Comparison of ENCODE assay signal across 8 cellular contexts in genomic region chr19:2274937-2275535, GRCh38. TPM values are rescaled to one million over a fixed set of nuclear protein-coding genes. Genes with fewer than 3 reads are reported as not detected.
DNase-seq lines count a peak whose midpoint lies in the region; ATAC-seq and TF ChIP-seq lines count a peak whose summit lies in the region.

No MANE protein-coding gene starts in this region.

- peak; percentile 85 for TF ChIP-seq CTCF in BE2C (IDR thresholded peaks at IDR 0.05; ENCODE audit: low read depth, low read length)
- TF ChIP-seq CTCF in GM12875 (IDR thresholded peaks at IDR 0.05; ENCODE audit: borderline replicate concordance, insufficient read depth, low read depth, low read length), result peak; percentile 59
- peak; percentile 32 to 67 (median 53) for TF ChIP-seq CTCF in heart left ventricle (IDR thresholded peaks at IDR 0.05)
- peak in 3 of 4 experiments; percentile 19 to 64 (median 57) for TF ChIP-seq CTCF in prostate gland (IDR thresholded peaks at IDR 0.05)

- H3K27ac ChIP-seq in heart left ventricle (peak overlapping the region in 8 of 12 donors; percentile 8 to 56 (median 24)), prostate gland (no peak overlapping the region)

- H3K36me3 ChIP-seq in BE2C (peaks cover 35% of the 10 kb centered on the region), adipocyte (ENCODE audit: control insufficient read depth, insufficient read depth, low read length, severe bottlenecking) (peaks cover 24% of the 10 kb centered on the region), heart left ventricle (peaks cover 0 to 45% (median 29%) of the 10 kb centered on the region in 9 donors), prostate gland (peaks cover 0 to 5% of the 10 kb centered on the region in 2 donors)

- peak; percentile 87 for DNase-seq in BE2C
- DNase-seq in NCI-H774 (lab: John Stamatoyannopoulos, UW), result peak; percentile 10
- DNase-seq in adipocyte (ENCODE audit: low read depth), result peak; percentile 78
- DNase-seq in heart left ventricle, result peak; percentile 66 to 79 (median 78)
- DNase-seq in prostate gland (ENCODE audit: low spot score), result no peak

- H3K4me1 ChIP-seq in BE2C (peaks cover 7% of the 10 kb centered on the region), adipocyte (ENCODE audit: control insufficient read depth, insufficient read depth, low read length) (peaks cover 34% of the 10 kb centered on the region), heart left ventricle (peaks cover 9 to 53% (median 41%) of the 10 kb centered on the region in 12 donors), prostate gland (replicated peaks) (peaks cover 19% of the 10 kb centered on the region)

- no peaks in the 10 kb centered on the region for H3K9me3 ChIP-seq in BE2C
- no peaks in the 10 kb centered on the region for H3K9me3 ChIP-seq in adipocyte (ENCODE audit: control insufficient read depth, low read length)
- no peaks in the 10 kb centered on the region for H3K9me3 ChIP-seq in heart left ventricle
- H3K9me3 ChIP-seq in prostate gland, result no peaks in the 10 kb centered on the region

- TF ChIP-seq POLR2A in heart left ventricle (IDR thresholded peaks at IDR 0.05) (no peak), prostate gland (IDR thresholded peaks at IDR 0.05) (no peak)

- intact Hi-C loops in heart left ventricle (cut with DNase I) (loop anchor here in 9 of 10 donors (1.0 to 10.0 kb wide), 13 partner anchors 38 to 123 kb away; partner anchors contain the start of genes PLEKHJ1 (in 3 of the 9), SF3A2 (in 3 of the 9), AP3D1 (in 2 of the 9) and DOT1L (in 2 of the 9)), prostate gland (cut with DNase I) (loop anchor here (5.0 kb wide), 4 partner anchors 42 to 178 kb away; partner anchors contain the start of genes DOT1L, IZUMO4 and MOB3A)

- ATAC-seq in heart left ventricle, result peak; percentile 33 to 58 (median 42)
- no peak for ATAC-seq in GM18511 (IDR thresholded peaks at IDR 0.05; ENCODE audit: unreplicated experiment)
- ATAC-seq in GM21737 (IDR thresholded peaks at IDR 0.05; ENCODE audit: unreplicated experiment), result no peak

- H3K4me3 ChIP-seq in BE2C (ENCODE audit: low read depth, low read length) (no peak overlapping the region), GM12875 (ENCODE audit: low read depth, low read length) (no peak overlapping the region), adipocyte (ENCODE audit: low read length) (peak overlapping the region; percentile 32), heart left ventricle (no peak overlapping the region), prostate gland (no peak overlapping the region)

- H3K9ac ChIP-seq in adipocyte (ENCODE audit: low read length), result peak overlapping the region; percentile 43

- 49 to 55% (median 54%) methylated on average over 14 to 16 of the region's 16 CpGs for WGBS in heart left ventricle, 4 donors
- 53% methylated on average over 16 of the region's 16 CpGs for WGBS in prostate gland

- H3K27me3 ChIP-seq in BE2C (no peaks in the 10 kb centered on the region), adipocyte (replicated peaks; ENCODE audit: control insufficient read depth, insufficient read depth, low read length) (no peaks in the 10 kb centered on the region), heart left ventricle (no peaks in the 10 kb centered on the region), prostate gland (replicated peaks; ENCODE audit: insufficient read depth) (no peaks in the 10 kb centered on the region)

RNA-seq across cellular contexts. Expression of gene PEAK3, which starts 6.9 kb away (rescaled TPM):
- 0.17 TPM for polyA plus RNA-seq in BE2C (2012; ENCODE audit: insufficient read depth, insufficient read length, low read depth)
- total RNA-seq in heart left ventricle (1 to 10 TPM in 2 of 9 donors, under 1 TPM in 7; 0.11 to 1.6 (median 0.48) TPM), prostate gland (under 1 TPM; 0.27 to 0.80 TPM)
- polyA plus RNA-seq in heart left ventricle, result under 1 TPM; 0.21 to 0.23 TPM

RNA-seq across cellular contexts. Expression of gene JSRP1, which starts 18.8 kb away (rescaled TPM):
- polyA plus RNA-seq in BE2C (2012; ENCODE audit: insufficient read depth, insufficient read length, low read depth), result 1.2 TPM
- total RNA-seq in heart left ventricle (under 1 TPM in 1 of 9 donors, not detected in 8; 0.25 TPM), prostate gland (under 1 TPM in 1 of 2 donors, not detected in 1; 0.96 TPM)
- under 1 TPM in 1 of 2 donors, not detected in 1; 0.34 TPM for polyA plus RNA-seq in heart left ventricle

RNA-seq across cellular contexts. Expression of gene AMH, which starts 25.9 kb away (rescaled TPM):
- polyA plus RNA-seq in BE2C (2012; ENCODE audit: insufficient read depth, insufficient read length, low read depth), result 25.8 TPM
- under 1 TPM in 5 of 9 donors, not detected in 4; 0.32 to 0.81 (median 0.57) TPM for total RNA-seq in heart left ventricle
- polyA plus RNA-seq in heart left ventricle, result 1 to 10 TPM in 1 of 2 donors, under 1 TPM in 1; 0.10 to 1.1 TPM
- total RNA-seq in prostate gland, result 100 to 1,000 TPM in 1 of 2 donors, under 1 TPM in 1; 0.46 to 160 TPM

RNA-seq across cellular contexts. Expression of gene LINGO3, which starts 32.9 kb away (rescaled TPM):
- polyA plus RNA-seq in BE2C (2012; ENCODE audit: insufficient read depth, insufficient read length, low read depth), result not detected
- total RNA-seq in heart left ventricle, result under 1 TPM in 1 of 9 donors, not detected in 8; 0.50 TPM
- not detected for polyA plus RNA-seq in heart left ventricle
- under 1 TPM in 1 of 2 donors, not detected in 1; 0.68 TPM for total RNA-seq in prostate gland

RNA-seq across cellular contexts. Expression of gene SF3A2, which starts 38.4 kb away (rescaled TPM):
- polyA plus RNA-seq in BE2C (2012; ENCODE audit: insufficient read depth, insufficient read length, low read depth), result 329 TPM
- total RNA-seq in heart left ventricle (10 to 100 TPM; 19.2 to 43.9 (median 28.6) TPM), prostate gland (100 to 1,000 TPM in 1 of 2 donors, 10 to 100 TPM in 1; 31.9 to 113 TPM)
- polyA plus RNA-seq in heart left ventricle, result 10 to 100 TPM; 22.7 to 29.5 TPM

Comparison
In these comparisons a context has a peak if more than half of its experiments do, and no peak if none do; other contexts are left out.
1. ATAC-seq: peak in heart left ventricle (4 of 4); none in GM18511 (single experiment) and GM21737 (single experiment).
2. H3K27ac ChIP-seq: peak in heart left ventricle (8 of 12); none in prostate gland (0 of 2).
3. Peak in every context shown above with its lines, with median percentiles within 50 percentile points of each other: CTCF ChIP-seq.